ENCODE assay signal across 8 cellular contexts in genomic region chr4:173014113-173014558, GRCh38.
DNase-seq lines count a peak whose midpoint lies in the region; ATAC-seq and TF ChIP-seq lines count a peak whose summit lies in the region.

No MANE protein-coding gene starts in this region.

- H3K27ac ChIP-seq in MM.1S (ENCODE audit: low read length) = no peak overlapping the region
- no peak overlapping the region for H3K27ac ChIP-seq in upper lobe of right lung

- H3K9ac ChIP-seq in MM.1S (ENCODE audit: low read length) = no peak overlapping the region

- ATAC-seq in HG02938 (IDR thresholded peaks at IDR 0.05; ENCODE audit: unreplicated experiment) (no peak), upper lobe of right lung (no peak)

- intact Hi-C loops in upper lobe of right lung (cut with DNase I) = loop anchor here (5.0 kb wide), 1 partner anchor 243 kb away; no protein-coding TSS in a partner anchor

- H3K9me2 ChIP-seq in MM.1S (replicated peaks; ENCODE audit: insufficient read depth, low read length) = no peaks in the 10 kb centered on the region

- no peaks in the 10 kb centered on the region for H3K79me2 ChIP-seq in MM.1S (ENCODE audit: low read length)

- H2AFZ ChIP-seq in MM.1S (ENCODE audit: low read length) = no peak overlapping the region

- H3K4me3 ChIP-seq in MG63 (no peak overlapping the region), MM.1S (ENCODE audit: low read length) (no peak overlapping the region), upper lobe of right lung (no peak overlapping the region)

- TF ChIP-seq CTCF in MM.1S (IDR thresholded peaks at IDR 0.05; ENCODE audit: low read length) (no peak), upper lobe of right lung (IDR thresholded peaks at IDR 0.05) (no peak)

- H3K27me3 ChIP-seq in MG63 = no peaks in the 10 kb centered on the region
- no peaks in the 10 kb centered on the region for H3K27me3 ChIP-seq in MM.1S (replicated peaks; ENCODE audit: insufficient read depth, low read length)
- no peaks in the 10 kb centered on the region for H3K27me3 ChIP-seq in upper lobe of right lung

- H3K36me3 ChIP-seq in MG63 (no peaks in the 10 kb centered on the region), MM.1S (replicated peaks; ENCODE audit: insufficient read depth, low read length) (no peaks in the 10 kb centered on the region), upper lobe of right lung (no peaks in the 10 kb centered on the region)

- DNase-seq in DMS 273 treated with DMSO at 0.1 percent for 48 hours (lab: John Stamatoyannopoulos, UW) = peak; percentile 3
- peak; percentile 45 for DNase-seq in MG63
- DNase-seq in cerebellar cortex (ENCODE audit: low spot score) = peak; percentile 80
- peak; percentile 38 for DNase-seq in left kidney (ENCODE audit: low read depth, low spot score)
- no peak for DNase-seq in cortex of kidney (lab: John Stamatoyannopoulos, UW)
- DNase-seq in MM.1S = no peak
- DNase-seq in upper lobe of right lung = no peak

- no peak overlapping the region for H3K4me2 ChIP-seq in MM.1S (ENCODE audit: low read depth, low read length)

- H3K4me1 ChIP-seq in MM.1S (ENCODE audit: low read length) (no peaks in the 10 kb centered on the region), upper lobe of right lung (no peaks in the 10 kb centered on the region)

- H3K9me3 ChIP-seq in MG63 (no peaks in the 10 kb centered on the region), MM.1S (replicated peaks; ENCODE audit: insufficient read depth, low read length) (no peaks in the 10 kb centered on the region), upper lobe of right lung (no peaks in the 10 kb centered on the region)

- no peaks in the 10 kb centered on the region for H3F3A ChIP-seq in MM.1S (ENCODE audit: insufficient read depth, low read length)

- no peaks in the 10 kb centered on the region for H4K20me1 ChIP-seq in MM.1S (ENCODE audit: insufficient read depth, low read length)

Comparison
In these comparisons a context has a peak if more than half of its experiments do, and no peak if none do; other contexts are left out.
1. DNase-seq: peak in DMS 273 treated with DMSO at 0.1 percent for 48 hours (single experiment), MG63 (single experiment), cerebellar cortex (single experiment) and left kidney (single experiment); none in cortex of kidney (single experiment), MM.1S (single experiment) and upper lobe of right lung (single experiment).